9 cellular contexts compared by ENCODE assay signal in the genomic region with DNA sequence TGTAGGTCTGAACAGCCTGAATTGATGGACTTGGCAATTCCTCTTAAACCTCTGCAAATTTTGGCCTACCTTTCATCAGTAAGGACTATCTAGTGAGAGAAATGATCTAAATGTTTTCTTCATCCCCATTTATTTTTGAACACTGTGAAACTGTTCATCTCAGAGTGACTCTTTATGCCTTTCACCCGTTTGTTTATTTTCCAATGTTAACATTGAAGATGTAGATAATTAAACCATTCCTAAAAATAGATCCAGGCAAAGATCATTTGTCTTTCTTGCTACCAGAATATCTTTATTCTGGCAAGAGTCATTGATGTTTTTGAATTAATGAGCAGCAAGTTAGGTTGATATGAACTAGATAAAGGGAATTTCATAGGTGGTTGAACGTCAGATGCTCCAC. TPM values are rescaled to one million over a fixed set of nuclear protein-coding genes. Genes with fewer than 3 reads are reported as not detected.
DNase-seq lines count a peak whose midpoint lies in the region; ATAC-seq and TF ChIP-seq lines count a peak whose summit lies in the region.
"Had no signal": no experiment of that assay in that cellular context is flagged by ENCODE, and none has a peak within 500 bp of the region (broad histone marks: within the 10 kb centered on the region; RNA-seq: fewer than 3 reads in every experiment).

No MANE protein-coding gene starts in this region.

- ATAC-seq in activated B cell treated with CpG ODN at 0.5 μM for 24 hours (ENCODE audit: low read depth) (no peak), gastroesophageal sphincter (no peak), HG02852 (IDR thresholded peaks at IDR 0.05; ENCODE audit: unreplicated experiment) (no peak)

- H3K9me3 Mint-ChIP-seq in activated B cell treated with CpG ODN at 0.5 μM for 24 hours, result peaks cover 2% of the 10 kb centered on the region

- H4K20me1 ChIP-seq in GM23248 (ENCODE audit: insufficient read depth), result no peaks in the 10 kb centered on the region

- peaks cover 23% of the 10 kb centered on the region for H3K36me3 Mint-ChIP-seq in activated B cell treated with CpG ODN at 0.5 μM for 24 hours (ENCODE audit: low read depth)

- DNase-seq in GM23248 (no peak), activated B cell treated with CpG ODN at 0.5 μM for 24 hours (no peak), glomerular visceral epithelial cell (ENCODE audit: extremely low spot score) (no peak), OCI-M2 (lab: John Stamatoyannopoulos, UW; ENCODE audit: unreplicated experiment) (no peak)
- no peak for DNase-seq in activated CD8-positive, alpha-beta memory T cell treated with anti-CD3 and anti-CD28 coated beads for 24 hours
- DNase-seq: stimulated activated CD4-positive, alpha-beta T cell treated with anti-CD3 and anti-CD28 coated beads, Interleukin-12 subunit alpha, Interleukin-12 subunit beta, amount 100 ng/mL, for 4 hours had no signal

- CTCF ChIA-PET in activated B cell treated with CpG ODN at 0.5 μM for 24 hours (lab: Charles Lee), result interaction anchor here (1.9 to 2.2 kb wide), 2 partner anchors 11 to 105 kb away, joined by 4 to 7 read pairs; no protein-coding TSS in a partner anchor

- peak overlapping the region; percentile 52 for H3K27ac ChIP-seq in GM23248
- H3K27ac ChIP-seq in gastroesophageal sphincter, result peak overlapping the region; percentile 44 to 89 (median 71)
- H3K27ac ChIP-seq in skeletal muscle tissue (ENCODE audit: low read depth, low read length), result peak overlapping the region; percentile 88

- POLR2A ChIA-PET in activated B cell treated with CpG ODN at 0.5 μM for 24 hours (lab: Charles Lee), result interaction anchor here (1.1 kb wide), 1 partner anchor 275 kb away, joined by 3 read pairs; no protein-coding TSS in a partner anchor

- no peak overlapping the region for H2AFZ ChIP-seq in GM23248

- H3K4me3 Mint-ChIP-seq in activated B cell treated with CpG ODN at 0.5 μM for 24 hours, result peak overlapping the region; percentile 65

- in situ Hi-C loops in GM23248 (cut with MboI), result no loop called here

- TF ChIP-seq POLR2A in gastroesophageal sphincter (IDR thresholded peaks at IDR 0.05), result no peak

- intact Hi-C loops in activated B cell treated with CpG ODN at 0.5 μM for 24 hours (cut with micrococcal nuclease), result no loop called here

- H3K9me3 ChIP-seq in GM23248 (ENCODE audit: low read depth) (no peaks in the 10 kb centered on the region), gastroesophageal sphincter (no peaks in the 10 kb centered on the region), skeletal muscle tissue (ENCODE audit: control insufficient read depth in 3 of 3, low read length in 3 of 3) (no peaks in the 10 kb centered on the region)

- H3K27ac Mint-ChIP-seq in activated B cell treated with CpG ODN at 0.5 μM for 24 hours, result no peak overlapping the region

- H3K4me3 ChIP-seq in GM23248 (peak overlapping the region; percentile 100), gastroesophageal sphincter (peak overlapping the region; percentile 78 to 94), skeletal muscle tissue (ENCODE audit: low read length in 3 of 3) (peak overlapping the region; percentile 88 to 92 (median 91))

- no peak for TF ChIP-seq EP300 in gastroesophageal sphincter (IDR thresholded peaks at IDR 0.05)

- H3K9ac ChIP-seq in GM23248 (peak overlapping the region; percentile 90), skeletal muscle tissue (ENCODE audit: low read depth in 1 of 3, low read length in 3 of 3) (peak overlapping the region; percentile 84 to 93 (median 92))

- no peaks in the 10 kb centered on the region for H3K36me3 ChIP-seq in GM23248 (ENCODE audit: low read depth)
- no peaks in the 10 kb centered on the region for H3K36me3 ChIP-seq in gastroesophageal sphincter
- H3K36me3 ChIP-seq in skeletal muscle tissue (ENCODE audit: control insufficient read depth in 3 of 3, insufficient read depth in 3 of 3, low read length in 3 of 3), result peaks cover 0 to 11% (median 0%) of the 10 kb centered on the region in 3 donors

- peaks cover 82% of the 10 kb centered on the region for H3K79me2 ChIP-seq in GM23248 (ENCODE audit: insufficient read depth)

- TF ChIP-seq CTCF in activated B cell treated with CpG ODN at 0.5 μM for 24 hours (IDR thresholded peaks at IDR 0.05), result no peak
- no peak for TF ChIP-seq CTCF in gastroesophageal sphincter (IDR thresholded peaks at IDR 0.05)

- peaks cover 37% of the 10 kb centered on the region for H3K4me1 ChIP-seq in GM23248 (ENCODE audit: insufficient read depth)
- peaks cover 0 to 71% (median 8%) of the 10 kb centered on the region in 3 donors for H3K4me1 ChIP-seq in gastroesophageal sphincter
- H3K4me1 ChIP-seq in skeletal muscle tissue (ENCODE audit: control insufficient read depth in 3 of 3, insufficient read depth in 3 of 3, low read length in 3 of 3), result peaks cover 15 to 23% (median 16%) of the 10 kb centered on the region in 3 donors

- H3K9me2 ChIP-seq in GM23248 (ENCODE audit: insufficient read depth), result no peaks in the 10 kb centered on the region

- H3K27me3 ChIP-seq in GM23248 (replicated peaks; ENCODE audit: insufficient read depth), result no peaks in the 10 kb centered on the region
- H3K27me3 ChIP-seq in gastroesophageal sphincter, result no peaks in the 10 kb centered on the region
- H3K27me3 ChIP-seq in skeletal muscle tissue (ENCODE audit: control insufficient read depth in 3 of 3, insufficient read depth in 3 of 3, low read length in 3 of 3), result no peaks in the 10 kb centered on the region

- H3F3A ChIP-seq in GM23248 (ENCODE audit: insufficient read depth), result no peaks in the 10 kb centered on the region

- WGBS in GM23248 (ENCODE audit: low coverage in 1 of 2, low lambda C conversion rate in 2 of 2, missing lambda C conversion rate in 2 of 2), 2 experiments, result 35 to 40% methylated on average over 2 of the region's 2 CpGs
- 23 to 27% methylated on average over 2 of the region's 2 CpGs for WGBS in gastroesophageal sphincter (ENCODE audit: low coverage in 1 of 2), 2 donors

- peaks cover 81% of the 10 kb centered on the region for H3K4me1 Mint-ChIP-seq in activated B cell treated with CpG ODN at 0.5 μM for 24 hours

- no peaks in the 10 kb centered on the region for H3K27me3 Mint-ChIP-seq in activated B cell treated with CpG ODN at 0.5 μM for 24 hours

- H3K4me2 ChIP-seq in GM23248 (ENCODE audit: unreplicated experiment), result peak overlapping the region; percentile 92

RNA-seq across cellular contexts. Expression of a gene that starts 3.2 kb away (rescaled TPM):
- total RNA-seq in GM23248 (2014; rRNA removed; shearing (Covaris generic)), result 11.6 and 16.3 TPM in 2 replicates
- polyA plus RNA-seq in GM23248 (2016; fragmentation: Nextera tagmentation; extraction: Ambion mirVana), result 4.4 and 6.2 TPM in 2 replicates
- total RNA-seq in activated B cell treated with CpG ODN at 0.5 μM for 24 hours (26.9 and 30.0 TPM in 2 replicates), gastroesophageal sphincter (10 to 100 TPM; 43.3 to 60.6 (median 52.4) TPM), skeletal muscle tissue (32.4 TPM)
